Comparison of ENCODE assay signal across 23 cellular contexts in genomic region chr4:177461606-177462005, GRCh38.
"Had no signal": no experiment of that assay in that cellular context is flagged by ENCODE, and none has a peak within 500 bp of the region (broad histone marks: within the 10 kb centered on the region; RNA-seq: fewer than 3 reads in every experiment).

No MANE protein-coding gene starts in this region.

- H3K4me1 ChIP-seq: colonic mucosa, esophagus squamous epithelium, lower lobe of right lung, right lobe of liver, stomach, testis, upper lobe of right lung had no signal

- H3K4me3 Mint-ChIP-seq: activated naive CD4-positive, alpha-beta T cell treated with anti-CD3 and anti-CD28 coated beads for 36 hours; activated naive CD8-positive, alpha-beta T cell treated with anti-CD3 and anti-CD28 coated beads, Interleukin-2, amount 50 U/mL, for 24 hours; immature natural killer cell; neural crest cell had no signal

- H3K27me3 ChIP-seq: colonic mucosa, esophagus squamous epithelium, ovary, right lobe of liver, stomach, testis, upper lobe of right lung had no signal

- H3K27ac Mint-ChIP-seq: activated naive CD4-positive, alpha-beta T cell treated with anti-CD3 and anti-CD28 coated beads for 36 hours; activated naive CD8-positive, alpha-beta T cell treated with anti-CD3 and anti-CD28 coated beads, Interleukin-2, amount 50 U/mL, for 24 hours; activated T-helper 2 cell treated with anti-CD3 and anti-CD28 coated beads, Interferon-gamma antibody, Interleukin-2, Interleukin-4, amounts not matched to agents 10 μg/mL and 5 μg/mL and 100 μg/mL, durations not matched to agents 14 hours and 24 hours and 36 hours; immature natural killer cell had no signal

- H3K27ac ChIP-seq: colonic mucosa, esophagus squamous epithelium, lower lobe of right lung, ovary, right lobe of liver, stomach, testis, upper lobe of right lung had no signal

- H3K9me3 ChIP-seq: colonic mucosa, esophagus squamous epithelium, lower lobe of right lung, ovary, right lobe of liver, stomach, testis, upper lobe of right lung had no signal

- H3K27me3 Mint-ChIP-seq: activated naive CD8-positive, alpha-beta T cell treated with anti-CD3 and anti-CD28 coated beads, Interleukin-2, amount 50 U/mL, for 24 hours had no signal

- H3K4me3 ChIP-seq: colonic mucosa, esophagus squamous epithelium, lower lobe of right lung, ovary, right lobe of liver, stomach, testis, upper lobe of right lung had no signal

- H3K36me3 ChIP-seq: colonic mucosa, esophagus squamous epithelium, lower lobe of right lung, ovary, right lobe of liver, stomach, upper lobe of right lung had no signal

- ATAC-seq: activated naive CD8-positive, alpha-beta T cell treated with anti-CD3 and anti-CD28 coated beads, Interleukin-2, amount 50 U/mL, for 24 hours; left cardiac atrium; lower lobe of right lung; right lobe of liver; upper lobe of right lung had no signal

- DNase-seq: activated CD4-positive, alpha-beta T cell treated with anti-CD3 and anti-CD28 coated beads, Interleukin-2, amount 50 U/mL, for 4 hours; activated CD4-positive, CD25-positive, alpha-beta regulatory T cell treated with anti-CD3 and anti-CD28 coated beads, Interleukin-2, amount 50 U/mL, for 72 hours; activated naive CD4-positive, alpha-beta T cell treated with anti-CD3 and anti-CD28 coated beads for 36 hours; activated naive CD8-positive, alpha-beta T cell treated with anti-CD3 and anti-CD28 coated beads, Interleukin-2, amount 50 U/mL, for 24 hours; activated T-cell treated with anti-CD3 and anti-CD28 coated beads, Interleukin-2, amount 50 U/mL, for 1 hour; caudate nucleus; colonic mucosa; esophagus squamous epithelium; head of caudate nucleus; immature natural killer cell; left cardiac atrium; lower lobe of right lung; midbrain; ovary; right lobe of liver; stimulated activated CD4-positive, alpha-beta T cell treated with anti-CD3 and anti-CD28 coated beads, Interleukin-1b, Interleukin-23, amount 100 ng/mL, for 48 hours; stomach; T-helper 1 cell; T1000; testis; upper lobe of right lung had no signal

- H3K4me1 Mint-ChIP-seq: activated naive CD8-positive, alpha-beta T cell treated with anti-CD3 and anti-CD28 coated beads, Interleukin-2, amount 50 U/mL, for 24 hours; immature natural killer cell; neural crest cell had no signal

- H3K9me3 Mint-ChIP-seq: activated naive CD4-positive, alpha-beta T cell treated with anti-CD3 and anti-CD28 coated beads for 36 hours; activated naive CD8-positive, alpha-beta T cell treated with anti-CD3 and anti-CD28 coated beads, Interleukin-2, amount 50 U/mL, for 24 hours; activated T-helper 2 cell treated with anti-CD3 and anti-CD28 coated beads, Interferon-gamma antibody, Interleukin-2, Interleukin-4, amounts not matched to agents 10 μg/mL and 5 μg/mL and 100 μg/mL, durations not matched to agents 14 hours and 24 hours and 36 hours; neural crest cell had no signal
